ENCODE assay signal across 8 cellular contexts in genomic region chr2:30336978-30337841, GRCh38.
A peak's percentile ranks its signal among the peaks of the same experiment; 100 is the strongest.
DNase-seq lines count a peak whose midpoint lies in the region; ATAC-seq and TF ChIP-seq lines count a peak whose summit lies in the region.

No MANE protein-coding gene starts in this region.

- no peaks in the 10 kb centered on the region; the same call in 1 of the 2 replicates for H3F3A ChIP-seq in PC-9 (ENCODE audit: insufficient read depth, low read depth)

- H3K4me1 ChIP-seq in BLaER1 (peaks cover 67% of the 10 kb centered on the region), mucosa of rectum (ENCODE audit: control insufficient read depth in 2 of 2, insufficient read depth in 2 of 2, low read length in 2 of 2) (peaks cover 7 to 12% of the 10 kb centered on the region in 2 donors), PC-9 (replicated peaks; ENCODE audit: insufficient read depth) (no peaks in the 10 kb centered on the region)

- H3K4me2 ChIP-seq in BLaER1, result peak overlapping the region; percentile 81
- no peak overlapping the region for H3K4me2 ChIP-seq in PC-9

- intact Hi-C loops in PC-9 (cut with micrococcal nuclease; ENCODE audit: unreplicated experiment), result no loop called here

- peak overlapping the region; percentile 33; the same call in 1 of the 2 replicates for H3K4me3 ChIP-seq in BLaER1
- H3K4me3 ChIP-seq in mucosa of rectum (ENCODE audit: low read length in 2 of 2), result no peak overlapping the region
- H3K4me3 ChIP-seq in PC-9, result no peak overlapping the region

- CTCF ChIA-PET in PC-9 (lab: Charles Lee), result no interaction called here

- TF ChIP-seq CTCF in PC-9 (conservative IDR thresholded peaks at IDR 0.05), result no peak

- H4K20me1 ChIP-seq in BLaER1, result no peaks in the 10 kb centered on the region
- H4K20me1 ChIP-seq in PC-9 (ENCODE audit: insufficient read depth), result no peaks in the 10 kb centered on the region

- H3K79me2 ChIP-seq in PC-9 (ENCODE audit: low read depth), result no peaks in the 10 kb centered on the region

- H3K27me3 ChIP-seq in BLaER1 (no peaks in the 10 kb centered on the region), mucosa of rectum (ENCODE audit: control insufficient read depth in 2 of 2, insufficient read depth in 2 of 2, low read length in 2 of 2) (no peaks in the 10 kb centered on the region), PC-9 (ENCODE audit: insufficient read depth, low read depth) (no peaks in the 10 kb centered on the region)

- POLR2A ChIA-PET in PC-9 (lab: Charles Lee; ENCODE audit: unreplicated experiment), result no interaction called here

- DNase-seq in activated CD4-positive, alpha-beta T cell treated with anti-CD3 and anti-CD28 coated beads, Interleukin-2, amount 50 U/mL, for 48 hours, result peak; percentile 57 to 73
- no peak for DNase-seq in SK-N-DZ (ENCODE audit: low spot score)
- no peak for DNase-seq in EL
- DNase-seq in PC-9, result no peak

- BruUV-seq in PC-9 (replicated peaks; lab: Mats Ljungman, UMichigan), result no TSS peak

- H3K9me2 ChIP-seq in PC-9 (ENCODE audit: insufficient read depth), result no peaks in the 10 kb centered on the region

- H3K9ac ChIP-seq in BLaER1, result peak overlapping the region; percentile 50; the same call in 1 of the 2 replicates
- no peak overlapping the region for H3K9ac ChIP-seq in mucosa of rectum (ENCODE audit: low read depth in 1 of 2, low read length in 2 of 2)

- ATAC-seq in GM19351 (IDR thresholded peaks at IDR 0.05; ENCODE audit: unreplicated experiment) (peak; percentile 84), HG03432 (IDR thresholded peaks at IDR 0.05; ENCODE audit: unreplicated experiment) (peak; percentile 90)

- H3K9me3 ChIP-seq in BLaER1, result peaks cover 11% of the 10 kb centered on the region
- H3K9me3 ChIP-seq in mucosa of rectum (ENCODE audit: control insufficient read depth in 2 of 2, low read length in 2 of 2), result no peaks in the 10 kb centered on the region
- H3K9me3 ChIP-seq in PC-9 (ENCODE audit: insufficient read depth, low read depth), result no peaks in the 10 kb centered on the region

- H2AFZ ChIP-seq in PC-9, result no peak overlapping the region

- H3K27ac ChIP-seq in BLaER1 (peak overlapping the region; percentile 69), mucosa of rectum (ENCODE audit: low read depth in 2 of 2, low read length in 2 of 2) (peak overlapping the region; percentile 66 to 74), PC-9 (no peak overlapping the region)

- H3K36me3 ChIP-seq in BLaER1 (no peaks in the 10 kb centered on the region), mucosa of rectum (ENCODE audit: control insufficient read depth in 2 of 2, insufficient read depth in 2 of 2, low read length in 2 of 2) (no peaks in the 10 kb centered on the region), PC-9 (ENCODE audit: low read depth) (no peaks in the 10 kb centered on the region)

Comparison
In these comparisons a context has a peak if more than half of its experiments do, and no peak if none do; other contexts are left out.
1. DNase-seq: peak in activated CD4-positive, alpha-beta T cell treated with anti-CD3 and anti-CD28 coated beads, Interleukin-2, amount 50 U/mL, for 48 hours (2 of 2); none in SK-N-DZ (single experiment), EL (single experiment) and PC-9 (0 of 2).